ENCODE assay signal across 18 cellular contexts in the genomic region with DNA sequence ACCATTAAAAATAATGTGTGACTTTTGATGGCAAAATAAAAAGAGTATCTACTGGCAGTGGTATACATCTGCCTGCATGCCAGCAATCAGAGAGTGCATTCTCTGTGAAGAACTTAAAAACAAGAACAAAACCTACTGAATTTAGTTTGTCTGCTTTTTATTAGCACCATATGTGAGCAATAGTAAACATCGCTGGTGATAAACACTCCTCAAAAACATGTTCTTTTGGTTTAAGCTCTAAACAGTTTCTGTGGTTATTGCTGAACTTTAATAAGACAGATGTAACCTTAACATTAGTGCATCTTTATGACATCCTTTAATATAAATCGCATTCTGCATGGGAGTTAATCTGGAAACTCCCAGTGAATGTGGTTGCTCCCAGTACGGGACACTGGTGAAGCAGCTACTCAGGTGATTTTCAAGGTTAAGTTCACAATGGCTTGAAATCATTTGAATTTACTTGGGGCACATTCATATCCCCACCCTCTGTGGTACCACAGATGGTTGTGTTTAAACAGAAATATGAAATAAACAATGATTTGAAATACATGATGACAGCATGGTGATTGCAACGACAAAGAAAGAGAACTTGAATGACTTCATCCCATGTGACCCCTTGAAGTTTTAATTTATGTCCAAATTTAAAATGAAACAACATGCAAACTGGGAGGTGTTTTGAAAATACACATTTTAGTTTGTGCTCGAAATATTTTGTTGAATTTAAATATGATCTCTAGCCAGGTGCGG.
DNase-seq lines count a peak whose midpoint lies in the region; ATAC-seq and TF ChIP-seq lines count a peak whose summit lies in the region.
"Had no signal": no experiment of that assay in that cellular context is flagged by ENCODE, and none has a peak within 500 bp of the region (broad histone marks: within the 10 kb centered on the region; RNA-seq: fewer than 3 reads in every experiment).

No MANE protein-coding gene starts in this region.

- 78% methylated on average over 6 of the region's 6 CpGs for WGBS in suprapubic skin
- 90 to 94% methylated on average over 6 of the region's 6 CpGs for WGBS in aorta, 2 donors
- 77% methylated on average over 6 of the region's 6 CpGs for WGBS in SK-N-SH (ENCODE audit: low lambda C conversion rate)

- no peak overlapping the region for H3K4me3 ChIP-seq in AG10803 (ENCODE audit: low read length)
- H3K4me3 ChIP-seq in HFF-Myc (replicated peaks; ENCODE audit: low read depth, low read length): no peak overlapping the region
- no peak overlapping the region for H3K4me3 ChIP-seq in suprapubic skin
- H3K4me3 ChIP-seq in aorta (ENCODE audit: low read length in 2 of 2): no peak overlapping the region
- H3K4me3 ChIP-seq in SK-N-SH (ENCODE audit: low read depth in 2 of 2, low read length in 1 of 2): no peak overlapping the region
- H3K4me3 ChIP-seq: HAP-1 had no signal

- ATAC-seq in aorta (ENCODE audit: low FRiP score): no peak
- no peak for ATAC-seq in activated CD8-positive, alpha-beta memory T cell treated with anti-CD3 and anti-CD28 coated beads, Interleukin-2, amount 10 ng/mL, durations not matched to agents 7 days and 5 days
- ATAC-seq: CD8-positive, alpha-beta T cell; HepG2 had no signal

- no peak overlapping the region for H3K4me2 ChIP-seq in SK-N-SH

- no peak overlapping the region for H3K4me3 Mint-ChIP-seq in activated CD8-positive, alpha-beta memory T cell treated with anti-CD3 and anti-CD28 coated beads, Interleukin-2, amount 10 ng/mL, durations not matched to agents 7 days and 5 days
- H3K4me3 Mint-ChIP-seq: CD14-positive monocyte; CD8-positive, alpha-beta T cell; HFFc6 had no signal

- H3F3A ChIP-seq in SK-N-SH (replicated peaks; ENCODE audit: insufficient read depth): no peaks in the 10 kb centered on the region

- peaks cover 5% of the 10 kb centered on the region for H3K36me3 Mint-ChIP-seq in activated CD8-positive, alpha-beta memory T cell treated with anti-CD3 and anti-CD28 coated beads, Interleukin-2, amount 10 ng/mL, durations not matched to agents 7 days and 5 days
- H3K36me3 Mint-ChIP-seq: CD14-positive monocyte had no signal

- no peaks in the 10 kb centered on the region for H3K79me2 ChIP-seq in SK-N-SH (ENCODE audit: insufficient read depth)

- H3K27ac ChIP-seq in suprapubic skin: peak overlapping the region; percentile 5
- no peak overlapping the region for H3K27ac ChIP-seq in aorta (ENCODE audit: low read depth in 1 of 2, low read length in 2 of 2)
- H3K27ac ChIP-seq in SK-N-SH (ENCODE audit: low read depth in 2 of 2, low read length in 1 of 2): no peak overlapping the region

- H3K9me2 ChIP-seq in SK-N-SH: no peaks in the 10 kb centered on the region

- H3K9ac ChIP-seq in SK-N-SH: no peak overlapping the region

- H3K9me3 ChIP-seq in suprapubic skin (no peaks in the 10 kb centered on the region), aorta (ENCODE audit: control insufficient read depth, low read length) (no peaks in the 10 kb centered on the region), SK-N-SH (0 out of 2 replicates have a peak, but pooled peaks cover under 1% of the 10 kb centered on the region)
- H3K9me3 ChIP-seq: BE2C, HAP-1 had no signal

- POLR2A ChIA-PET in SK-N-SH (lab: Yijun Ruan, JAX): no interaction called here

- TF ChIP-seq CTCF in AG10803 (conservative IDR thresholded peaks at IDR 0.05; ENCODE audit: low read length) (no peak), HFF-Myc (IDR thresholded peaks at IDR 0.05; ENCODE audit: low read depth, low read length, missing control alignments) (no peak), suprapubic skin (IDR thresholded peaks at IDR 0.05) (no peak), SK-N-SH (IDR thresholded peaks at IDR 0.05) (no peak)

- no peak for TF ChIP-seq RAD21 in SK-N-SH (IDR thresholded peaks at IDR 0.05; ENCODE audit: low read length)

- H3K36me3 ChIP-seq in suprapubic skin (no peaks in the 10 kb centered on the region), aorta (ENCODE audit: control insufficient read depth in 1 of 2, insufficient read depth in 2 of 2, low read length in 1 of 2) (no peaks in the 10 kb centered on the region), SK-N-SH (replicated peaks in 1 of 2; ENCODE audit: control insufficient read depth in 1 of 2, insufficient read depth in 2 of 2, low read length in 1 of 2) (no peaks in the 10 kb centered on the region)
- H3K36me3 ChIP-seq: BE2C, HAP-1 had no signal

- no peak for TF ChIP-seq POLR2A in suprapubic skin (IDR thresholded peaks at IDR 0.05)

- H3K27ac Mint-ChIP-seq in activated CD8-positive, alpha-beta memory T cell treated with anti-CD3 and anti-CD28 coated beads, Interleukin-2, amount 10 ng/mL, durations not matched to agents 7 days and 5 days: no peak overlapping the region
- H3K27ac Mint-ChIP-seq: CD8-positive, alpha-beta T cell; HFFc6 had no signal

- no peaks in the 10 kb centered on the region for H3K4me1 Mint-ChIP-seq in activated CD8-positive, alpha-beta memory T cell treated with anti-CD3 and anti-CD28 coated beads, Interleukin-2, amount 10 ng/mL, durations not matched to agents 7 days and 5 days
- H3K4me1 Mint-ChIP-seq: CD14-positive monocyte had no signal

- peaks cover 8% of the 10 kb centered on the region for H3K9me3 Mint-ChIP-seq in activated CD8-positive, alpha-beta memory T cell treated with anti-CD3 and anti-CD28 coated beads, Interleukin-2, amount 10 ng/mL, durations not matched to agents 7 days and 5 days (ENCODE audit: low read depth)

- CTCF ChIA-PET in activated CD8-positive, alpha-beta memory T cell treated with anti-CD3 and anti-CD28 coated beads, Interleukin-2, amount 10 ng/mL, durations not matched to agents 7 days and 5 days (lab: Charles Lee): no interaction called here
- CTCF ChIA-PET in SK-N-SH (lab: Yijun Ruan, JAX): no interaction called here

- H3K4me1 ChIP-seq in suprapubic skin (no peaks in the 10 kb centered on the region), aorta (ENCODE audit: control insufficient read depth in 1 of 2, insufficient read depth in 2 of 2, low read length in 2 of 2) (no peaks in the 10 kb centered on the region), SK-N-SH (ENCODE audit: control insufficient read depth in 1 of 2, insufficient read depth in 2 of 2, low read depth in 1 of 2, low read length in 1 of 2) (no peaks in the 10 kb centered on the region; a peak in 1 of 4 replicates)
- H3K4me1 ChIP-seq: BE2C, HAP-1 had no signal

- H3K27me3 ChIP-seq in suprapubic skin (no peaks in the 10 kb centered on the region), aorta (ENCODE audit: control insufficient read depth in 1 of 2, insufficient read depth in 2 of 2, low read length in 1 of 2) (no peaks in the 10 kb centered on the region), SK-N-SH (ENCODE audit: insufficient read depth) (no peaks in the 10 kb centered on the region; the same call in 1 of the 2 replicates)
- H3K27me3 ChIP-seq: BE2C had no signal

- intact Hi-C loops in aorta (cut with DNase I): no loop called here

- DNase-seq in AG10803 (ENCODE audit: low read depth) (peak; percentile 52), HFF-Myc (ENCODE audit: extremely low read depth, low read depth) (peak; percentile 59), fibroblast of gingiva (ENCODE audit: low read depth) (peak; percentile 86), suprapubic skin (ENCODE audit: low spot score in 2 of 2) (no peak), aorta (no peak), SK-N-SH (no peak)
- DNase-seq in activated CD8-positive, alpha-beta memory T cell treated with anti-CD3 and anti-CD28 coated beads, Interleukin-2, amount 10 ng/mL, durations not matched to agents 7 days and 5 days: no peak
- DNase-seq: 8988T; BE2C; CD8-positive, alpha-beta T cell; COR-L47; DMS153; DMS79 treated with DMSO at 0.1 percent for 48 hours; EL; HFFc6 had no signal

- no peak overlapping the region for H2AFZ ChIP-seq in SK-N-SH (ENCODE audit: low read depth)

- no peaks in the 10 kb centered on the region for H4K20me1 ChIP-seq in SK-N-SH (ENCODE audit: insufficient read depth)

- peaks cover 11% of the 10 kb centered on the region for H3K27me3 Mint-ChIP-seq in activated CD8-positive, alpha-beta memory T cell treated with anti-CD3 and anti-CD28 coated beads, Interleukin-2, amount 10 ng/mL, durations not matched to agents 7 days and 5 days

- TF ChIP-seq EP300 in suprapubic skin (IDR thresholded peaks at IDR 0.05) (no peak), SK-N-SH (IDR thresholded peaks at IDR 0.05; ENCODE audit: borderline replicate concordance in 1 of 2, low read depth in 1 of 2, low read length in 1 of 2) (no peak)

TF ChIP-seq in SK-N-SH, 30 proteins besides CTCF, POLR2A, EP300 and RAD21 (continues in another document):
- TF ChIP-seq USF2 (IDR thresholded peaks at IDR 0.05; ENCODE audit: borderline replicate concordance, low read depth, low read length) (no peak), TCF12 (IDR thresholded peaks at IDR 0.05) (no peak), ZBTB33 (IDR thresholded peaks at IDR 0.05; ENCODE audit: borderline replicate concordance, low read depth) (no peak), RFX5 (IDR thresholded peaks at IDR 0.05; ENCODE audit: low read length) (no peak)

Comparison
In these comparisons a context has a peak if more than half of its experiments do, and no peak if none do; other contexts are left out.
1. DNase-seq: peak in AG10803 (single experiment), HFF-Myc (single experiment) and fibroblast of gingiva (single experiment); none in suprapubic skin (0 of 2), aorta (0 of 2), activated CD8-positive, alpha-beta memory T cell treated with anti-CD3 and anti-CD28 coated beads, Interleukin-2, amount 10 ng/mL, durations not matched to agents 7 days and 5 days (single experiment) and SK-N-SH (single experiment).